ENCODE assay signal across 13 cellular contexts in the genomic region with DNA sequence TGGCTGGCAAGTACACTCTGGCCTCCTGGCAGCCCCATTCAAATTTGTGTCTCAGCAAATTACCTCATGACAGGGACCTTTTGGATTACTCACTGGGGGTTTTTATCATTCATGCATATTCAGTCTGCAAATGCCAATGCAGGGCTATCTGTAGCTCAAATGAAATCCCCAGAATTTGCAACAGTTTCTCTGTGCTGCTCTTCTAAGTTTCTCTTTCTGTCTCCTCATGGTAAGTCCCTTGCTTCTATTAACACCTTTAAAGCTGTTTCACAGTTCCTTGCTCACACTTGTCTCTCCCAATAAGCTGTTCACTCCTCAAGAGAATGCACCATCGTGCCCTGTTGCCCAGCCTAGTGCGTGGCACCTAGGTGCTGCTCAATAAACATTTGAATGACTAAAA. TPM values are rescaled to one million over a fixed set of nuclear protein-coding genes. Genes with fewer than 3 reads are reported as not detected.
DNase-seq lines count a peak whose midpoint lies in the region; ATAC-seq and TF ChIP-seq lines count a peak whose summit lies in the region.
"Had no signal": no experiment of that assay in that cellular context is flagged by ENCODE, and none has a peak within 500 bp of the region (broad histone marks: within the 10 kb centered on the region; RNA-seq: fewer than 3 reads in every experiment).

No MANE protein-coding gene starts in this region.

- no peak overlapping the region for H3K27ac ChIP-seq in vagina
- H3K27ac ChIP-seq: stomach had no signal

- H3K4me1 ChIP-seq in vagina = peaks cover 9% of the 10 kb centered on the region

- no peak for TF ChIP-seq CTCF in vagina (IDR thresholded peaks at IDR 0.05)
- TF ChIP-seq CTCF in glutamatergic neuron (IDR thresholded peaks at IDR 0.05; ENCODE audit: partially characterized antibody, unreplicated experiment) = no peak

- H3K27ac Mint-ChIP-seq in glutamatergic neuron (ENCODE audit: unreplicated experiment) = no peak overlapping the region
- H3K27ac Mint-ChIP-seq: CD4-positive, CD25-positive, alpha-beta regulatory T cell had no signal

- peak; percentile 50 for ATAC-seq in GM18498 (IDR thresholded peaks at IDR 0.05; ENCODE audit: unreplicated experiment)
- ATAC-seq in GM19351 (IDR thresholded peaks at IDR 0.05; ENCODE audit: unreplicated experiment) = peak; percentile 48
- peak; percentile 63 for ATAC-seq in HG02798 (IDR thresholded peaks at IDR 0.05; ENCODE audit: poor library complexity, unreplicated experiment)
- peak; percentile 57 for ATAC-seq in HG03558 (IDR thresholded peaks at IDR 0.05; ENCODE audit: extremely low read depth, unreplicated experiment)

- no peak overlapping the region for H3K4me3 Mint-ChIP-seq in glutamatergic neuron (ENCODE audit: unreplicated experiment)
- H3K4me3 Mint-ChIP-seq: CD4-positive, CD25-positive, alpha-beta regulatory T cell had no signal

- H3K4me3 ChIP-seq in vagina = no peak overlapping the region
- H3K4me3 ChIP-seq: stomach had no signal

- no peaks in the 10 kb centered on the region for H3K27me3 ChIP-seq in vagina

- TF ChIP-seq POLR2A in vagina (IDR thresholded peaks at IDR 0.05) = no peak

- no peaks in the 10 kb centered on the region for H3K36me3 Mint-ChIP-seq in glutamatergic neuron (ENCODE audit: unreplicated experiment)
- H3K36me3 Mint-ChIP-seq: CD4-positive, CD25-positive, alpha-beta regulatory T cell had no signal

- peaks cover 13% of the 10 kb centered on the region for H3K9me3 Mint-ChIP-seq in glutamatergic neuron (ENCODE audit: unreplicated experiment)

- intact Hi-C loops in vagina (cut with DNase I) = no loop called here

- H3K4me1 Mint-ChIP-seq in glutamatergic neuron (ENCODE audit: low read depth, unreplicated experiment) = peaks cover 20% of the 10 kb centered on the region

- peaks cover 11% of the 10 kb centered on the region for H3K27me3 Mint-ChIP-seq in glutamatergic neuron (ENCODE audit: unreplicated experiment)

- no peaks in the 10 kb centered on the region for H3K36me3 ChIP-seq in vagina
- H3K36me3 ChIP-seq: stomach had no signal

- no peaks in the 10 kb centered on the region for H3K9me3 ChIP-seq in vagina
- H3K9me3 ChIP-seq: stomach had no signal

- DNase-seq in GOT3 (lab: John Stamatoyannopoulos, UW) (no peak), vagina (ENCODE audit: extremely low spot score in 2 of 2) (no peak), OCI-M2 (lab: John Stamatoyannopoulos, UW; ENCODE audit: unreplicated experiment) (no peak), glutamatergic neuron (no peak)
- DNase-seq: activated gamma-delta T cell; CD4-positive, CD25-positive, alpha-beta regulatory T cell; effector CD4-positive, alpha-beta T cell; NCI-H82; stomach had no signal

RNA-seq across cellular contexts. Expression of gene FAM78B, which starts 3.3 kb away (rescaled TPM):
- total RNA-seq in vagina = 4.4 TPM
- total RNA-seq in glutamatergic neuron (ENCODE audit: unreplicated experiment) = 66.0 TPM

Comparison
In these comparisons a context has a peak if more than half of its experiments do, and no peak if none do; other contexts are left out.
1. RNA of gene FAM78B, which starts 3.3 kb away (total RNA-seq): 66.0 TPM in glutamatergic neuron (single experiment); 4.4 TPM in vagina (single experiment); every median in the first group is over 10 times any median in the second.
2. Peak in every context shown above with its lines, with median percentiles within 50 percentile points of each other: ATAC-seq.